21 cellular contexts compared by ENCODE assay signal in the genomic region with DNA sequence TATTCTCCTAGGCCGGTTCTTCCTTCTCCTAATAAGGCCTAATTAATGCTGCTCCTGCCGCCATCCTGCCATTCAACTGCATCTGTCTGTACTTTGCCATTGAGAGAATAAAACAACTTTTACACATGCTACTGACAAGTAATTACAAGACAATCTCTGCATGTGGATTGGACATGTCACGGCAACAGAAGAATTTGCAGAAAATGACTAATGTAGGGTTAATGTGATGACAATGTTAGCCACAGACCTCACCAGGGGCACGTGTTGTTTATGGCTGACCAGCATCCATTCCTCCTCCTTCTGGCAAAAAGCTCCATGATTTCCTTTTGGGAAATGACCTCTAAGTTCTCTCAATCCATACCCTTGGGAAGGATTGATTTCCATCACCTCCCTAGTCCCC. TPM values are rescaled to one million over a fixed set of nuclear protein-coding genes. Genes with fewer than 3 reads are reported as not detected.
"Had no signal": no experiment of that assay in that cellular context is flagged by ENCODE, and none has a peak within 500 bp of the region (broad histone marks: within the 10 kb centered on the region; RNA-seq: fewer than 3 reads in every experiment).

No MANE protein-coding gene starts in this region.

- H3K4me3 ChIP-seq: gastrocnemius medialis, heart left ventricle, left lung, right atrium auricular region, tibial artery, uterus had no signal

- H3K9me3 ChIP-seq: right atrium auricular region, uterus had no signal

- H3K27me3 ChIP-seq: gastrocnemius medialis, heart left ventricle, left lung, right atrium auricular region, tibial artery, uterus had no signal

- H3K4me1 ChIP-seq: gastrocnemius medialis, left lung, uterus had no signal

- FAIRE-seq: colon, islet of Langerhans, small intestine had no signal

- H3K27ac ChIP-seq: gastrocnemius medialis, heart left ventricle, left lung, right atrium auricular region, tibial artery, uterus had no signal

- DNase-seq: activated CD4-positive, alpha-beta T cell treated with anti-CD3 and anti-CD28 coated beads, Interleukin-2, amount 50 U/mL, for 4 hours; activated CD4-positive, CD25-positive, alpha-beta regulatory T cell treated with anti-CD3 and anti-CD28 coated beads, Interleukin-2, amount 50 U/mL, for 72 hours; activated naive CD4-positive, alpha-beta T cell; activated naive CD8-positive, alpha-beta T cell treated with anti-CD3 and anti-CD28 coated beads, Interleukin-2, amount 10 ng/mL, durations not matched to agents 7 days and 5 days; activated T-cell treated with anti-CD3 and anti-CD28 coated beads for 4 hours; aorta; gastrocnemius medialis; heart left ventricle; left lung; nucleus accumbens; small intestine; stimulated activated CD4-positive, alpha-beta T cell treated with anti-CD3 and anti-CD28 coated beads, Interleukin-4, amount 100 ng/mL, for 24 hours; stimulated activated naive CD4-positive, alpha-beta T cell; T-helper 1 cell; tibial artery; uterus had no signal

- ATAC-seq: esophagus mucosa; gastrocnemius medialis; heart left ventricle; left lung; natural killer cell treated with Interleukin-12 subunit alpha and Interleukin-12 subunit beta and Interleukin-15 and Interleukin-18, amount 100 ng/mL, for 72 hours had no signal

- H3K36me3 ChIP-seq: gastrocnemius medialis, uterus had no signal

RNA-seq across cellular contexts. Expression of gene NEBL, which starts 58.0 kb away (rescaled TPM):
- total RNA-seq: activated naive CD8-positive, alpha-beta T cell treated with anti-CD3 and anti-CD28 coated beads, Interleukin-2, amount 10 ng/mL, durations not matched to agents 7 days and 5 days; natural killer cell treated with Interleukin-12 subunit alpha and Interleukin-12 subunit beta and Interleukin-15 and Interleukin-18, amount 100 ng/mL, for 72 hours had no signal
